Comparison of ENCODE assay signal across 1 cellular context in the genomic region with DNA sequence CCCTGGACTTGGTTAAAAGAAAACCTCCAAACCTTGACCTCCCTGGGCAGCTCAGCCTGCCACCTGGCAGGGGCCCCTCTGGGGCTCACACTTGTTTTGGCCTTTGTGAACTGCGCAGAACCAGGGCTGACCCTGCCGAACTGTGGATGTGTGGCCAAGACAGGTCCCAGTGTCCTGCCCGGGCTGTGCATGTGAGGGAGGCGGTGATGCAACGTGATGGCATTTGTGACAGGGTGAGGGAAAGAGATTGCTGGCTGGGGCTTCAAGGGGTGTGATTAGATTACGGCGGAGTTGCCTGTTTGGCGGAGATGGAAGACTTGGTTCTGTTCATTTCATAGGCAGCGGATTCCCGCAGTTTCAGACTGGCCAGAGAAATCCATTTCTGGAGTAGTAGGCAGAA.
TF ChIP-seq lines count a peak whose summit lies in the region.

No MANE protein-coding gene starts in this region.

TF ChIP-seq in SK-N-SH, 30 proteins besides CTCF, POLR2A, EP300 and RAD21 (continued from another document):
- TF ChIP-seq, protein P1, sequence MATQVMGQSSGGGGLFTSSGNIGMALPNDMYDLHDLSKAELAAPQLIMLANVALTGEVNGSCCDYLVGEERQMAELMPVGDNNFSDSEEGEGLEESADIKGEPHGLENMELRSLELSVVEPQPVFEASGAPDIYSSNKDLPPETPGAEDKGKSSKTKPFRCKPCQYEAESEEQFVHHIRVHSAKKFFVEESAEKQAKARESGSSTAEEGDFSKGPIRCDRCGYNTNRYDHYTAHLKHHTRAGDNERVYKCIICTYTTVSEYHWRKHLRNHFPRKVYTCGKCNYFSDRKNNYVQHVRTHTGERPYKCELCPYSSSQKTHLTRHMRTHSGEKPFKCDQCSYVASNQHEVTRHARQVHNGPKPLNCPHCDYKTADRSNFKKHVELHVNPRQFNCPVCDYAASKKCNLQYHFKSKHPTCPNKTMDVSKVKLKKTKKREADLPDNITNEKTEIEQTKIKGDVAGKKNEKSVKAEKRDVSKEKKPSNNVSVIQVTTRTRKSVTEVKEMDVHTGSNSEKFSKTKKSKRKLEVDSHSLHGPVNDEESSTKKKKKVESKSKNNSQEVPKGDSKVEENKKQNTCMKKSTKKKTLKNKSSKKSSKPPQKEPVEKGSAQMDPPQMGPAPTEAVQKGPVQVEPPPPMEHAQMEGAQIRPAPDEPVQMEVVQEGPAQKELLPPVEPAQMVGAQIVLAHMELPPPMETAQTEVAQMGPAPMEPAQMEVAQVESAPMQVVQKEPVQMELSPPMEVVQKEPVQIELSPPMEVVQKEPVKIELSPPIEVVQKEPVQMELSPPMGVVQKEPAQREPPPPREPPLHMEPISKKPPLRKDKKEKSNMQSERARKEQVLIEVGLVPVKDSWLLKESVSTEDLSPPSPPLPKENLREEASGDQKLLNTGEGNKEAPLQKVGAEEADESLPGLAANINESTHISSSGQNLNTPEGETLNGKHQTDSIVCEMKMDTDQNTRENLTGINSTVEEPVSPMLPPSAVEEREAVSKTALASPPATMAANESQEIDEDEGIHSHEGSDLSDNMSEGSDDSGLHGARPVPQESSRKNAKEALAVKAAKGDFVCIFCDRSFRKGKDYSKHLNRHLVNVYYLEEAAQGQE (IDR thresholded peaks at IDR 0.05; ENCODE audit: low read depth, low read length) = no peak
- no peak for TF ChIP-seq GABPA (IDR thresholded peaks at IDR 0.05; ENCODE audit: low read depth)
- TF ChIP-seq FOXJ3 (CRISPR knock-in tag; IDR thresholded peaks at IDR 0.05) = no peak
- TF ChIP-seq USF2 (IDR thresholded peaks at IDR 0.05; ENCODE audit: borderline replicate concordance, low read depth, low read length) = no peak
- no peak for TF ChIP-seq MEF2A (IDR thresholded peaks at IDR 0.05; ENCODE audit: borderline replicate concordance, low read depth)
TF ChIP-seq in SK-N-SH: peak in this region for 0.
